Comparison of ENCODE assay signal across 11 cellular contexts in the genomic region with DNA sequence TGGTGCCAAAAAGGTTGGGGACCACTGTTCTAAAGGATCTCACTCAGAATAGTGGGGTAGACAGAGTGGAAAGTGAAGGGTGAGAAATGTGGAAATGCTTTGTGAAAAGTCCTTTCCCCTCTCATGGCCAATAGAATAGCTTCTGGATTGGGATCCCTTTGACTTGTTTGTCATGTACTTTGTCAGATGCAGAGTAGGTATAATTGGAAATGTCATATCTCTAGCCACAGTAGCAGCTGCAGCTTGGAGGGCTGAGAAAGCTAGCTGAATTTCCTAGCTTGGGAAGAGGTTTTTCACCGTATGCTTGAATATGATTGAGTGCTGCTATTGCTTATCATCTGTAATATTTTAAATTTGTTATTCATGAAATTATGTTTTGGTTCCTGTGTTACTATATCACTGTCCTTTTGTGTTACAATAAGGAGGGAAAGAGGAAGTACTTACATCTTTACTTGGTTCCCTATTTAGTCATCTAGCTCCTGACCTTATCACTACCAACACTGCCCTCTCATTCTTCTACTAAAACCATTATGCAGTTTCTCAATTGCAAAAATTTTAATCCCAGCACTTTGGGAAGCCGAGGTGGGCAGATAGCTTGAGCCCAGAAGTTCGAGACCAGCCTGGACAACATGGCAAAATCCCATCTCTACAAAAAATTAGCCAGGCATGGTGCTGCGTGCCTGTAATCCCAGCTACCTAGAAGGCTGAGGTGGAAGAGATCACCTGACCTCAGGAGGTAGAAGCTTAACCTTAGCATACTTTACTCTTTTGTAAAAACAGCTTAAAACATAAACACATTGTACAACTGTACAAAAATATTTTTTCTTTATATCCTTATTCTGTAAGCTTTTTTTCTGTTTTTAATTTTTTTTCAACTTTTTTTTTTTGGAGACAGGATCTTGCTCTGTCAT.
DNase-seq lines count a peak whose midpoint lies in the region; ATAC-seq and TF ChIP-seq lines count a peak whose summit lies in the region.
"Had no signal": no experiment of that assay in that cellular context is flagged by ENCODE, and none has a peak within 500 bp of the region (broad histone marks: within the 10 kb centered on the region; RNA-seq: fewer than 3 reads in every experiment).

No MANE protein-coding gene starts in this region.

- peak overlapping the region; percentile 87 for H3K4me2 ChIP-seq in DOHH2 (ENCODE audit: low read length)

- ATAC-seq in GM21360 (IDR thresholded peaks at IDR 0.05; ENCODE audit: unreplicated experiment) (peak; percentile 85), HG03280 (IDR thresholded peaks at IDR 0.05; ENCODE audit: unreplicated experiment) (peak; percentile 69)
- ATAC-seq: stimulated activated naive CD8-positive, alpha-beta T cell treated with anti-CD3 and anti-CD28 coated beads, Interleukin-15, amount 100 ng/mL, for 72 hours had no signal

- H3K4me3 ChIP-seq in DOHH2 (ENCODE audit: low read length), result peak overlapping the region; percentile 65

- H3K27ac ChIP-seq in DOHH2 (ENCODE audit: low read depth, low read length), result peak overlapping the region; percentile 94
- H3K27ac ChIP-seq: C4-2B had no signal

- H3K36me3 ChIP-seq in DOHH2 (ENCODE audit: control insufficient read depth, low read length), result peaks cover 80% of the 10 kb centered on the region

- peaks cover 36% of the 10 kb centered on the region for H3K79me2 ChIP-seq in DOHH2 (ENCODE audit: control insufficient read depth, low read length)

- H3K9me3 ChIP-seq in DOHH2 (ENCODE audit: control insufficient read depth, insufficient read depth, low read length), result no peaks in the 10 kb centered on the region

- no peaks in the 10 kb centered on the region for H3K27me3 ChIP-seq in DOHH2 (ENCODE audit: control insufficient read depth, low read length)

- no peaks in the 10 kb centered on the region for H3K9me2 ChIP-seq in DOHH2 (replicated peaks; ENCODE audit: control insufficient read depth, low read length)

- peak; percentile 79 for DNase-seq in SKM-1 treated with dmso at 0.1 percent for 144 hours (lab: John Stamatoyannopoulos, UW; ENCODE audit: unreplicated experiment)
- no peak for DNase-seq in middle frontal gyrus (ENCODE audit: extremely low spot score, low spot score)
- DNase-seq in T-helper 1 cell, result no peak
- DNase-seq in DMS114 treated with DMSO at 0.1 percent for 48 hours (lab: John Stamatoyannopoulos, UW; ENCODE audit: unreplicated experiment), result no peak
- no peak for DNase-seq in activated CD4-positive, alpha-beta T cell treated with anti-CD3 and anti-CD28 coated beads for 4 hours
- DNase-seq: activated T-cell treated with anti-CD3 and anti-CD28 coated beads, Interleukin-2, amount 50 U/mL, for 1 hour; stimulated activated naive CD8-positive, alpha-beta T cell treated with anti-CD3 and anti-CD28 coated beads, Interleukin-15, amount 100 ng/mL, for 72 hours had no signal

- H3F3A ChIP-seq in DOHH2 (ENCODE audit: control insufficient read depth, insufficient read depth), result peaks cover 21% of the 10 kb centered on the region

- no peak for TF ChIP-seq CTCF in DOHH2 (IDR thresholded peaks at IDR 0.05; ENCODE audit: low read depth, low read length, poor library complexity, severe bottlenecking)

- no peaks in the 10 kb centered on the region for H4K20me1 ChIP-seq in DOHH2 (ENCODE audit: control insufficient read depth, insufficient read depth, low read depth, low read length)

- H3K4me1 ChIP-seq in DOHH2 (ENCODE audit: control insufficient read depth, low read length), result peaks cover 41% of the 10 kb centered on the region
